8 cellular contexts compared by ENCODE assay signal in the genomic region with DNA sequence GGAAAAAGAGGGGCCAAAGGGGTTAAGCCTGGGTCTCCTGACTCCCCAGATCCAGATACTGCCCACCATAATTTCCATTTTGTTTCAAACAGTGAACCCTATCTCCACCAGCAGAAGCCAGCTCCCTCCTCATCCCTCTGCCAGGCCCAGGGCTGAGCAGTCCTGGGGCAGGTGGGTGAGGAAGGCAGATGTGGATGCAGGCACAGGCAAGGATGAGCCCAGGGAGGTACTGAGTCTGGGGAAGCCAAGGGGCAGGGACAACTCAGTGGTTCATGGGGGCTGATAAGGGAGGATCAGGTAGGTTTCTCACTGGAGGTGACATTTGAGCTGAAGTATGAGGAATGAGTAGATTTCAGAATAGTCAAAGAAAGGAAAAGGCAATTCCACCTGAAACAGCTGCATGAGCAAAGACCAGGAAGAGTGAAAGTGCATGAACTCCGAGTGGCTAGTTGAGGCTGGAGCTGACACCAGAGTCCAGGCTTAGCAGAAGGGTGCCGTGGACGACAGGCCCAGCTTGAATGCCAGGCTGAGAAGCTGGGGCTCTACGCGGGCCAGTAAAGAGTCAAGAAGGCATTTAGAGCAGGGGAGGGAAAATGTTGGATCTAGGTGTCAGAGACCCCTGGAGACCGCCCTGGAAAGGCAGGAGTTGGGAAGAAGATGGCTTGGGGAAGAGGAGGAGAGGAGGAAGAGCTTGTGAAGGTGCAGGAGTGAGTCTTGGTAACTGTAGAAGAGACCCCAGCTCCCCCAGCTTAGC. TPM values are rescaled to one million over a fixed set of nuclear protein-coding genes. Genes with fewer than 3 reads are reported as not detected.
DNase-seq lines count a peak whose midpoint lies in the region; ATAC-seq and TF ChIP-seq lines count a peak whose summit lies in the region.

No MANE protein-coding gene starts in this region.

- peaks cover 18% of the 10 kb centered on the region for H3K4me1 ChIP-seq in iPS-18a (ENCODE audit: control insufficient read depth, low read depth, low read length)

- no peaks in the 10 kb centered on the region for H3K9me3 ChIP-seq in iPS-18a (ENCODE audit: control insufficient read depth, low read depth, low read length)

- no peak overlapping the region for H3K4me3 Mint-ChIP-seq in activated CD8-positive, alpha-beta T cell treated with anti-CD3 and anti-CD28 coated beads for 36 hours
- peak overlapping the region; percentile 87 to 92 for H3K4me3 Mint-ChIP-seq in stimulated activated naive CD8-positive, alpha-beta T cell treated with anti-CD3 and anti-CD28 coated beads, Interleukin-15, amount 100 ng/mL, for 72 hours

- H3K9ac ChIP-seq in iPS-18a (ENCODE audit: low read length) = peak overlapping the region; percentile 52

- ATAC-seq in activated CD8-positive, alpha-beta T cell treated with anti-CD3 and anti-CD28 coated beads for 36 hours = no peak
- ATAC-seq in stimulated activated naive CD8-positive, alpha-beta T cell treated with anti-CD3 and anti-CD28 coated beads, Interleukin-15, amount 100 ng/mL, for 72 hours = no peak
- ATAC-seq in HG03280 (IDR thresholded peaks at IDR 0.05; ENCODE audit: unreplicated experiment) (no peak), HG02840 (IDR thresholded peaks at IDR 0.05; ENCODE audit: low FRiP score, unreplicated experiment) (no peak)

- TF ChIP-seq CTCF in activated CD8-positive, alpha-beta T cell treated with anti-CD3 and anti-CD28 coated beads for 36 hours (IDR thresholded peaks at IDR 0.05) = no peak

- H3K27me3 ChIP-seq in iPS-18a (ENCODE audit: control insufficient read depth, insufficient read depth, low read length) = no peaks in the 10 kb centered on the region

- POLR2A ChIA-PET in activated CD8-positive, alpha-beta T cell treated with anti-CD3 and anti-CD28 coated beads for 36 hours (lab: Charles Lee) = interaction anchor here (0.7 to 7.5 kb wide), 10 partner anchors 8 to 419 kb away, joined by 3 to 119 read pairs (median 4); a partner anchor contains a TSS

- H3K27ac Mint-ChIP-seq in activated CD8-positive, alpha-beta T cell treated with anti-CD3 and anti-CD28 coated beads for 36 hours = peak overlapping the region; percentile 94
- peak overlapping the region; percentile 82 to 95 for H3K27ac Mint-ChIP-seq in stimulated activated naive CD8-positive, alpha-beta T cell treated with anti-CD3 and anti-CD28 coated beads, Interleukin-15, amount 100 ng/mL, for 72 hours

- CTCF ChIA-PET in activated CD8-positive, alpha-beta T cell treated with anti-CD3 and anti-CD28 coated beads for 36 hours (lab: Charles Lee) = interaction anchor here (0.8 to 6.7 kb wide), 35 partner anchors 8 to 171 kb away, joined by 3 to 107 read pairs (median 5); a partner anchor contains a TSS

- intact Hi-C loops in activated CD8-positive, alpha-beta T cell treated with anti-CD3 and anti-CD28 coated beads for 36 hours (cut with micrococcal nuclease) = no loop called here

- H3K36me3 Mint-ChIP-seq in activated CD8-positive, alpha-beta T cell treated with anti-CD3 and anti-CD28 coated beads for 36 hours (ENCODE audit: low read depth) = peaks cover 6% of the 10 kb centered on the region

- DNase-seq in SIG-M5 treated with dmso at 0.1 percent for 504 hours (lab: John Stamatoyannopoulos, UW; ENCODE audit: unreplicated experiment) = peak; percentile 25
- DNase-seq in SIG-M5 (lab: John Stamatoyannopoulos, UW) = no peak
- DNase-seq in activated CD8-positive, alpha-beta T cell treated with anti-CD3 and anti-CD28 coated beads for 36 hours = peak; percentile 27
- DNase-seq in stimulated activated naive CD8-positive, alpha-beta T cell treated with anti-CD3 and anti-CD28 coated beads, Interleukin-15, amount 100 ng/mL, for 72 hours = no peak
- no peak for DNase-seq in AG08395 (ENCODE audit: low spot score)

- peaks cover 44% of the 10 kb centered on the region for H3K4me1 Mint-ChIP-seq in activated CD8-positive, alpha-beta T cell treated with anti-CD3 and anti-CD28 coated beads for 36 hours (ENCODE audit: low read depth)
- peaks cover 55% of the 10 kb centered on the region for H3K4me1 Mint-ChIP-seq in stimulated activated naive CD8-positive, alpha-beta T cell treated with anti-CD3 and anti-CD28 coated beads, Interleukin-15, amount 100 ng/mL, for 72 hours

- no peaks in the 10 kb centered on the region for H3K36me3 ChIP-seq in iPS-18a (ENCODE audit: control insufficient read depth, low read depth, low read length)

- no peaks in the 10 kb centered on the region for H3K9me3 Mint-ChIP-seq in activated CD8-positive, alpha-beta T cell treated with anti-CD3 and anti-CD28 coated beads for 36 hours
- H3K9me3 Mint-ChIP-seq in stimulated activated naive CD8-positive, alpha-beta T cell treated with anti-CD3 and anti-CD28 coated beads, Interleukin-15, amount 100 ng/mL, for 72 hours = no peaks in the 10 kb centered on the region

- no peaks in the 10 kb centered on the region for H3K27me3 Mint-ChIP-seq in activated CD8-positive, alpha-beta T cell treated with anti-CD3 and anti-CD28 coated beads for 36 hours
- no peaks in the 10 kb centered on the region for H3K27me3 Mint-ChIP-seq in stimulated activated naive CD8-positive, alpha-beta T cell treated with anti-CD3 and anti-CD28 coated beads, Interleukin-15, amount 100 ng/mL, for 72 hours

- H3K27ac ChIP-seq in iPS-18a (ENCODE audit: low read length) = no peak overlapping the region

- H3K4me3 ChIP-seq in iPS-18a (ENCODE audit: low read length) = peak overlapping the region; percentile 78

RNA-seq across cellular contexts. Expression of a gene that starts 10.3 kb away (rescaled TPM):
- total RNA-seq in activated CD8-positive, alpha-beta T cell treated with anti-CD3 and anti-CD28 coated beads for 36 hours = 10 to 100 TPM; 60.7 to 65.6 TPM

RNA-seq across cellular contexts. Expression of a gene that starts 22.6 kb away (rescaled TPM):
- total RNA-seq in activated CD8-positive, alpha-beta T cell treated with anti-CD3 and anti-CD28 coated beads for 36 hours = under 1 TPM; 0.38 to 0.49 TPM

RNA-seq across cellular contexts. Expression of a gene that starts 23.1 kb away (rescaled TPM):
- total RNA-seq in activated CD8-positive, alpha-beta T cell treated with anti-CD3 and anti-CD28 coated beads for 36 hours = 10 to 100 TPM; 39.1 to 42.4 TPM

RNA-seq across cellular contexts. Expression of a gene that starts 24.4 kb away (rescaled TPM):
- total RNA-seq in activated CD8-positive, alpha-beta T cell treated with anti-CD3 and anti-CD28 coated beads for 36 hours = 10 to 100 TPM; 60.0 to 69.2 TPM

RNA-seq across cellular contexts. Expression of a gene that starts 33.8 kb away (rescaled TPM):
- total RNA-seq in activated CD8-positive, alpha-beta T cell treated with anti-CD3 and anti-CD28 coated beads for 36 hours = 1 to 10 TPM; 3.0 to 3.2 TPM

Comparison
In these comparisons a context has a peak if more than half of its experiments do, and no peak if none do; other contexts are left out.
1. DNase-seq: peak in SIG-M5 treated with dmso at 0.1 percent for 504 hours (single experiment) and activated CD8-positive, alpha-beta T cell treated with anti-CD3 and anti-CD28 coated beads for 36 hours (single experiment); none in SIG-M5 (single experiment), stimulated activated naive CD8-positive, alpha-beta T cell treated with anti-CD3 and anti-CD28 coated beads, Interleukin-15, amount 100 ng/mL, for 72 hours (0 of 2) and AG08395 (single experiment).